Comparison of ENCODE assay signal across 21 cellular contexts in genomic region chr12:97875064-97875463, GRCh38.
"Had no signal": no experiment of that assay in that cellular context is flagged by ENCODE, and none has a peak within 500 bp of the region (broad histone marks: within the 10 kb centered on the region; RNA-seq: fewer than 3 reads in every experiment).

No MANE protein-coding gene starts in this region.

- H3K9me3 ChIP-seq: SJSA1 had no signal

- ATAC-seq: activated CD8-positive, alpha-beta memory T cell treated with anti-CD3 and anti-CD28 coated beads, Interleukin-2, amount 10 ng/mL, durations not matched to agents 7 days and 5 days; activated naive CD4-positive, alpha-beta T cell treated with anti-CD3 and anti-CD28 coated beads, Interleukin-2, amount 50 U/mL, for 72 hours; Panc1 had no signal

- H3K4me3 ChIP-seq: SJSA1 had no signal

- DNase-seq: activated CD4-positive, alpha-beta T cell treated with anti-CD3 and anti-CD28 coated beads for 48 hours; activated CD4-positive, alpha-beta T cell treated with anti-CD3 and anti-CD28 coated beads, Interleukin-2, amount 50 U/mL, for 48 hours; activated CD4-positive, CD25-positive, alpha-beta regulatory T cell treated with anti-CD3 and anti-CD28 coated beads, Interleukin-2, amount 50 U/mL, for 72 hours; activated CD8-positive, alpha-beta memory T cell treated with anti-CD3 and anti-CD28 coated beads, Interleukin-2, amount 10 ng/mL, durations not matched to agents 7 days and 5 days; activated effector memory CD4-positive, alpha-beta T cell treated with Interleukin-2 at 50 U/mL for 16 hours; activated naive CD4-positive, alpha-beta T cell treated with Interleukin-2 at 50 U/mL for 16 hours; activated T-cell treated with anti-CD3 and anti-CD28 coated beads, Interleukin-2, amount 50 U/mL, for 24 hours; MM.1S; NCI-H1105; NCI-H1436; NCI-H1694 treated with DMSO at 0.1 percent for 48 hours; NCI-H2029 treated with DMSO at 0.1 percent for 48 hours; NCI-H345; NCI-H510A; NCI-H526 treated with DMSO at 0.1 percent for 48 hours; NCI-H82; RPMI8226; SHP77 had no signal

- H3K27me3 ChIP-seq: SJSA1 had no signal

- H3K36me3 ChIP-seq: SJSA1 had no signal

- H3K4me1 ChIP-seq: SJSA1 had no signal

- H3K27ac ChIP-seq: SJSA1 had no signal
